1 cellular context compared by ENCODE assay signal in genomic region chr5:157944938-157945337, GRCh38.
TF ChIP-seq lines count a peak whose summit lies in the region.

No MANE protein-coding gene starts in this region.

TF ChIP-seq in H1, 55 proteins besides CTCF, POLR2A, EP300 and RAD21 (continued from another document):
- no peak for TF ChIP-seq CHD7 (IDR thresholded peaks at IDR 0.05; ENCODE audit: insufficient replicate concordance, low read length)
- no peak for TF ChIP-seq ATF3 (IDR thresholded peaks at IDR 0.05; ENCODE audit: insufficient read depth, low read depth, low read length)
- TF ChIP-seq SP1 (IDR thresholded peaks at IDR 0.05; ENCODE audit: low read depth, low read length): no peak
- TF ChIP-seq EZH2 (IDR thresholded peaks at IDR 0.05; ENCODE audit: low read depth, low read length, severe bottlenecking): no peak
- TF ChIP-seq SP4 (IDR thresholded peaks at IDR 0.05; ENCODE audit: low read length): no peak
- no peak for TF ChIP-seq CBX5 (IDR thresholded peaks at IDR 0.05; ENCODE audit: low read depth, low read length)
- no peak for TF ChIP-seq RFX5 (IDR thresholded peaks at IDR 0.05; ENCODE audit: borderline replicate concordance, low read depth, low read length)
- no peak for TF ChIP-seq CREB1 (IDR thresholded peaks at IDR 0.05)
- TF ChIP-seq POU5F1 (IDR thresholded peaks at IDR 0.05; ENCODE audit: low read depth, low read length): no peak
- TF ChIP-seq E2F6 (IDR thresholded peaks at IDR 0.05): no peak
- no peak for TF ChIP-seq BRCA1 (IDR thresholded peaks at IDR 0.05; ENCODE audit: low read depth, low read length)
- TF ChIP-seq TCF12 (IDR thresholded peaks at IDR 0.05; ENCODE audit: low read depth, low read length): no peak
- TF ChIP-seq KDM1A (IDR thresholded peaks at IDR 0.05; ENCODE audit: borderline replicate concordance, low read length): no peak
- TF ChIP-seq ATF2 (IDR thresholded peaks at IDR 0.05; ENCODE audit: low read length): no peak
- TF ChIP-seq ZNF274 (IDR thresholded peaks at IDR 0.05; ENCODE audit: borderline replicate concordance, extremely low read depth, low read length): no peak
TF ChIP-seq in H1: peak in this region for 0.
